In genomic region chr10:14050598-14050997, GRCh38 we compare ENCODE assay signal across 18 cellular contexts.
DNase-seq lines count a peak whose midpoint lies in the region; ATAC-seq, FAIRE-seq and TF ChIP-seq lines count a peak whose summit lies in the region.
"Had no signal": no experiment of that assay in that cellular context is flagged by ENCODE, and none has a peak within 500 bp of the region (broad histone marks: within the 10 kb centered on the region; RNA-seq: fewer than 3 reads in every experiment).

No MANE protein-coding gene starts in this region.

- H3K36me3 Mint-ChIP-seq in Calu3 (ENCODE audit: insufficient read depth, unreplicated experiment): no peaks in the 10 kb centered on the region
- H3K36me3 Mint-ChIP-seq in activated T-helper 1 cell treated with anti-CD3 and anti-CD28 coated beads, Interleukin-12 subunit alpha, Interleukin-12 subunit beta, Interleukin-2, Interleukin-4 antibody, amounts not matched to agents 30 ng/mL and 10 ng/mL and 1 ng/mL, durations not matched to agents 14 hours and 24 hours and 36 hours (ENCODE audit: low read depth): no peaks in the 10 kb centered on the region

- H3K4me1 ChIP-seq in K562 (replicated peaks in 1 of 2; ENCODE audit: control insufficient read depth in 2 of 2, insufficient read depth in 2 of 2, low read length in 2 of 2) (no peaks in the 10 kb centered on the region), HAP-1 (no peaks in the 10 kb centered on the region)
- H3K4me1 ChIP-seq: A549 had no signal

- no peak overlapping the region for H2AFZ ChIP-seq in K562 (ENCODE audit: low read depth, low read length)

- H3K27me3 ChIP-seq in K562 (ENCODE audit: control insufficient read depth in 2 of 2, insufficient read depth in 2 of 2, low read length in 2 of 2) (no peaks in the 10 kb centered on the region; a peak in 3 of 5 replicates), HAP-1 (ENCODE audit: low read depth) (no peaks in the 10 kb centered on the region)

- no peak overlapping the region for H3K4me3 Mint-ChIP-seq in Calu3 (ENCODE audit: low read depth, unreplicated experiment)
- no peak overlapping the region for H3K4me3 Mint-ChIP-seq in activated T-helper 1 cell treated with anti-CD3 and anti-CD28 coated beads, Interleukin-12 subunit alpha, Interleukin-12 subunit beta, Interleukin-2, Interleukin-4 antibody, amounts not matched to agents 30 ng/mL and 10 ng/mL and 1 ng/mL, durations not matched to agents 14 hours and 24 hours and 36 hours
- H3K4me3 Mint-ChIP-seq: CD4-positive, alpha-beta T cell had no signal

- peaks cover 9% of the 10 kb centered on the region for H3K9me3 Mint-ChIP-seq in Calu3 (ENCODE audit: low read depth, unreplicated experiment)
- H3K9me3 Mint-ChIP-seq in activated T-helper 1 cell treated with anti-CD3 and anti-CD28 coated beads, Interleukin-12 subunit alpha, Interleukin-12 subunit beta, Interleukin-2, Interleukin-4 antibody, amounts not matched to agents 30 ng/mL and 10 ng/mL and 1 ng/mL, durations not matched to agents 14 hours and 24 hours and 36 hours: peaks cover 13% of the 10 kb centered on the region

- H3K4me3 ChIP-seq in K562 (no peak overlapping the region), HAP-1 (no peak overlapping the region)
- H3K4me3 ChIP-seq: A549 had no signal

- CTCF ChIA-PET in Calu3 (lab: Charles Lee) (interaction anchor here (0.8 kb wide), 1 partner anchor 278 kb away, joined by 3 read pairs; no protein-coding TSS in a partner anchor), K562 (lab: Yijun Ruan, JAX; ENCODE audit: low intra/inter-chr PET ratio) (no interaction called here)

- no peak overlapping the region for H3K27ac ChIP-seq in K562 (ENCODE audit: extremely low read depth, low read depth, low read length)
- H3K27ac ChIP-seq: A549, C4-2B had no signal

- no peaks in the 10 kb centered on the region for H3K27me3 Mint-ChIP-seq in Calu3 (ENCODE audit: unreplicated experiment)
- no peaks in the 10 kb centered on the region for H3K27me3 Mint-ChIP-seq in activated T-helper 1 cell treated with anti-CD3 and anti-CD28 coated beads, Interleukin-12 subunit alpha, Interleukin-12 subunit beta, Interleukin-2, Interleukin-4 antibody, amounts not matched to agents 30 ng/mL and 10 ng/mL and 1 ng/mL, durations not matched to agents 14 hours and 24 hours and 36 hours (ENCODE audit: insufficient read depth)
- H3K27me3 Mint-ChIP-seq: CD4-positive, alpha-beta T cell had no signal

- no peaks in the 10 kb centered on the region for H3K9me3 ChIP-seq in K562 (replicated peaks; ENCODE audit: control insufficient read depth, insufficient read depth, low read depth, low read length)
- peaks cover 3% of the 10 kb centered on the region; the same call in 1 of the 2 replicates for H3K9me3 ChIP-seq in HAP-1
- H3K9me3 ChIP-seq: A549 had no signal

- TF ChIP-seq POLR2A in K562 (conservative IDR thresholded peaks at IDR 0.05): no peak

- POLR2A ChIA-PET in K562 (lab: Yijun Ruan, JAX): no interaction called here

- intact Hi-C loops in Calu3 (cut with micrococcal nuclease; ENCODE audit: unreplicated experiment) (no loop called here), K562 (cut with micrococcal nuclease) (no loop called here)
- intact Hi-C loops in activated T-helper 1 cell treated with anti-CD3 and anti-CD28 coated beads, Interleukin-12 subunit alpha, Interleukin-12 subunit beta, Interleukin-2, Interleukin-4 antibody, amounts not matched to agents 30 ng/mL and 10 ng/mL and 1 ng/mL, durations not matched to agents 14 hours and 24 hours and 36 hours (cut with micrococcal nuclease): no loop called here

- H3K9me1 ChIP-seq in K562 (ENCODE audit: control insufficient read depth, insufficient read depth, low read length): no peaks in the 10 kb centered on the region

- peak; percentile 33 for DNase-seq in Caki2 (ENCODE audit: low read depth)
- DNase-seq in Calu3: peak; percentile 30
- peak; percentile 92 for DNase-seq in NCI-H69 (lab: John Stamatoyannopoulos, UW)
- no peak for DNase-seq in K562 (ENCODE audit: extremely low read depth in 1 of 4, low spot score in 3 of 4)
- no peak for DNase-seq in activated T-helper 1 cell treated with anti-CD3 and anti-CD28 coated beads, Interleukin-12 subunit alpha, Interleukin-12 subunit beta, Interleukin-2, Interleukin-4 antibody, amounts not matched to agents 30 ng/mL and 10 ng/mL and 1 ng/mL, durations not matched to agents 14 hours and 24 hours and 36 hours (ENCODE audit: low spot score)
- DNase-seq in HAP-1 (ENCODE audit: low spot score in 2 of 2): no peak
- DNase-seq in stimulated activated CD8-positive, alpha-beta memory T cell treated with anti-CD3 and anti-CD28 coated beads, Interleukin-4, amount 100 ng/mL, for 48 hours: no peak
- DNase-seq: AML-193; CD4-positive, alpha-beta T cell; DMS153; DMS79; GDM1; GOT3; H7 had no signal

- WGBS in K562 (ENCODE audit: insufficient coverage, low coverage, missing lambda C conversion rate): 0% methylated on average over 4 of the region's 4 CpGs

- no peak for ATAC-seq in K562
- ATAC-seq: A549 had no signal

- no peak overlapping the region for H3K4me2 ChIP-seq in K562 (ENCODE audit: insufficient read depth, low read length)
- H3K4me2 ChIP-seq: A549 had no signal

- no peak for TF ChIP-seq RAD21 in K562 (CRISPR knock-in tag; conservative IDR thresholded peaks at IDR 0.05 in 1 of 2, IDR thresholded peaks at IDR 0.05 in 1 of 2)

- TF ChIP-seq CTCF in Calu3 (IDR thresholded peaks at IDR 0.05; ENCODE audit: unreplicated experiment) (no peak), K562 (IDR thresholded peaks at IDR 0.05 in 2 of 3, conservative IDR thresholded peaks at IDR 0.05 in 1 of 3; ENCODE audit: insufficient read depth in 2 of 3, low read depth in 1 of 3, low read length in 3 of 3) (no peak)

- no peaks in the 10 kb centered on the region for H4K20me1 ChIP-seq in K562 (replicated peaks; ENCODE audit: control insufficient read depth, insufficient read depth, low read length)

- BruUV-seq in Calu3 (replicated peaks; lab: Mats Ljungman, UMichigan) (no TSS peak), K562 (replicated peaks; lab: Mats Ljungman, UMichigan) (no TSS peak)

- peak overlapping the region; percentile 23 for H3K27ac Mint-ChIP-seq in Calu3 (ENCODE audit: unreplicated experiment)
- H3K27ac Mint-ChIP-seq in activated T-helper 1 cell treated with anti-CD3 and anti-CD28 coated beads, Interleukin-12 subunit alpha, Interleukin-12 subunit beta, Interleukin-2, Interleukin-4 antibody, amounts not matched to agents 30 ng/mL and 10 ng/mL and 1 ng/mL, durations not matched to agents 14 hours and 24 hours and 36 hours: no peak overlapping the region
- H3K27ac Mint-ChIP-seq: CD4-positive, alpha-beta T cell had no signal

- no peaks in the 10 kb centered on the region for H3K79me2 ChIP-seq in K562 (ENCODE audit: control insufficient read depth, insufficient read depth, low read length)

- in situ Hi-C loops in Caki2 (cut with HindIII; ENCODE audit: low pct_unique_long_range_greater_than_20kb, low sequenced_read_pairs) (no loop called here), K562 (cut with MboI) (no loop called here), HAP-1 (cut with MboI; ENCODE audit: low sequenced_read_pairs) (no loop called here)

- no peaks in the 10 kb centered on the region for H3K36me3 ChIP-seq in K562 (ENCODE audit: control insufficient read depth, insufficient read depth, low read length)
- no peaks in the 10 kb centered on the region for H3K36me3 ChIP-seq in HAP-1 (replicated peaks)

- no peak for TF ChIP-seq EP300 in K562 (IDR thresholded peaks at IDR 0.05; ENCODE audit: low read length)

- peaks cover 46% of the 10 kb centered on the region for H3K4me1 Mint-ChIP-seq in Calu3 (ENCODE audit: low read depth, unreplicated experiment)
- no peaks in the 10 kb centered on the region for H3K4me1 Mint-ChIP-seq in activated T-helper 1 cell treated with anti-CD3 and anti-CD28 coated beads, Interleukin-12 subunit alpha, Interleukin-12 subunit beta, Interleukin-2, Interleukin-4 antibody, amounts not matched to agents 30 ng/mL and 10 ng/mL and 1 ng/mL, durations not matched to agents 14 hours and 24 hours and 36 hours (ENCODE audit: low read depth)

- no peak overlapping the region for H3K9ac ChIP-seq in K562 (ENCODE audit: insufficient read depth in 1 of 2, low read depth in 2 of 2, low read length in 2 of 2)

- no peak for FAIRE-seq in K562 (lab: Jason Lieb, UNC)
- FAIRE-seq: A549, GM12892, GM18507 had no signal

TF ChIP-seq in K562, 482 proteins besides CTCF, POLR2A, EP300 and RAD21:
- no peak for TF ChIP-seq CGGBP1 (CRISPR knock-in tag; IDR thresholded peaks at IDR 0.05)
- peak; percentile 55 for TF ChIP-seq PRDM10 (IDR thresholded peaks at IDR 0.05; ENCODE audit: partially characterized antibody)

Comparison
In these comparisons a context has a peak if more than half of its experiments do, and no peak if none do; other contexts are left out.
1. DNase-seq: peak in Caki2 (single experiment), Calu3 (single experiment) and NCI-H69 (single experiment); none in K562 (0 of 4), activated T-helper 1 cell treated with anti-CD3 and anti-CD28 coated beads, Interleukin-12 subunit alpha, Interleukin-12 subunit beta, Interleukin-2, Interleukin-4 antibody, amounts not matched to agents 30 ng/mL and 10 ng/mL and 1 ng/mL, durations not matched to agents 14 hours and 24 hours and 36 hours (single experiment), HAP-1 (0 of 2) and stimulated activated CD8-positive, alpha-beta memory T cell treated with anti-CD3 and anti-CD28 coated beads, Interleukin-4, amount 100 ng/mL, for 48 hours (single experiment).